1 cellular context compared by ENCODE assay signal in the genomic region with DNA sequence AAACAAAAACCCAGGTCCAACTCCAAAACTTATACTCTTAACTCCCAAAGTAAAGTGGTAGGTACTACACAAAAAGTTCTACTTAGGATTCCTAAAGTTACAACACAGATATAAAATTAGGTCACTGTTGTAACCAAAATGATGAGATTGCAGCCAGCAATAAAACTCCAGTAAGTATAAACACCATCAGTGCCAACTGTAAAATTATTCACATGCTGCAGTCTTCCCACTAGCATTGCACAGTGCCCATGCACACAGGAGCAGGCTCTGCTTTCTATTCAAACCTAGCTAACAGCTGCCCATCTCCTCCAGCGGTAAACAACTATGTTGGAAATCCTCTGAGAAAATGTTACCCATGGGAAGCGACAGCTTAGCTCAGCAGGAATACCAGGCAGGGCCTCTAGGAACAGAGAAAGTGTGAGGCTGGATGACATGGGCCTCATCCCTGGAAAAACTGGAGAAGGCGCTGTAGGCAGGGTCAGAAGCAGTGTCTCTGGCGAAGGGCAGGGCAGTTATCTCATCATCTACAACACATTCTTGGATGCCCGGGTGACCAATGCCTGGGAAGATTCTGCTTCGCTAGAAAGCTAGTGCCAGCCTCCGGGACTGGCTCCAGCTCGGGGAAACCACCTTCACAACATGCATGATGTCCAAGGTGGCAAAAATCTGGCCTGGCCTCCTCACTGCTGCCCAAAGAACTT.
TF ChIP-seq lines count a peak whose summit lies in the region.

No MANE protein-coding gene starts in this region.

TF ChIP-seq in GM23338, 12 proteins besides CTCF, POLR2A, EP300 and RAD21 (continued from another document):
- TF ChIP-seq, protein P1, sequence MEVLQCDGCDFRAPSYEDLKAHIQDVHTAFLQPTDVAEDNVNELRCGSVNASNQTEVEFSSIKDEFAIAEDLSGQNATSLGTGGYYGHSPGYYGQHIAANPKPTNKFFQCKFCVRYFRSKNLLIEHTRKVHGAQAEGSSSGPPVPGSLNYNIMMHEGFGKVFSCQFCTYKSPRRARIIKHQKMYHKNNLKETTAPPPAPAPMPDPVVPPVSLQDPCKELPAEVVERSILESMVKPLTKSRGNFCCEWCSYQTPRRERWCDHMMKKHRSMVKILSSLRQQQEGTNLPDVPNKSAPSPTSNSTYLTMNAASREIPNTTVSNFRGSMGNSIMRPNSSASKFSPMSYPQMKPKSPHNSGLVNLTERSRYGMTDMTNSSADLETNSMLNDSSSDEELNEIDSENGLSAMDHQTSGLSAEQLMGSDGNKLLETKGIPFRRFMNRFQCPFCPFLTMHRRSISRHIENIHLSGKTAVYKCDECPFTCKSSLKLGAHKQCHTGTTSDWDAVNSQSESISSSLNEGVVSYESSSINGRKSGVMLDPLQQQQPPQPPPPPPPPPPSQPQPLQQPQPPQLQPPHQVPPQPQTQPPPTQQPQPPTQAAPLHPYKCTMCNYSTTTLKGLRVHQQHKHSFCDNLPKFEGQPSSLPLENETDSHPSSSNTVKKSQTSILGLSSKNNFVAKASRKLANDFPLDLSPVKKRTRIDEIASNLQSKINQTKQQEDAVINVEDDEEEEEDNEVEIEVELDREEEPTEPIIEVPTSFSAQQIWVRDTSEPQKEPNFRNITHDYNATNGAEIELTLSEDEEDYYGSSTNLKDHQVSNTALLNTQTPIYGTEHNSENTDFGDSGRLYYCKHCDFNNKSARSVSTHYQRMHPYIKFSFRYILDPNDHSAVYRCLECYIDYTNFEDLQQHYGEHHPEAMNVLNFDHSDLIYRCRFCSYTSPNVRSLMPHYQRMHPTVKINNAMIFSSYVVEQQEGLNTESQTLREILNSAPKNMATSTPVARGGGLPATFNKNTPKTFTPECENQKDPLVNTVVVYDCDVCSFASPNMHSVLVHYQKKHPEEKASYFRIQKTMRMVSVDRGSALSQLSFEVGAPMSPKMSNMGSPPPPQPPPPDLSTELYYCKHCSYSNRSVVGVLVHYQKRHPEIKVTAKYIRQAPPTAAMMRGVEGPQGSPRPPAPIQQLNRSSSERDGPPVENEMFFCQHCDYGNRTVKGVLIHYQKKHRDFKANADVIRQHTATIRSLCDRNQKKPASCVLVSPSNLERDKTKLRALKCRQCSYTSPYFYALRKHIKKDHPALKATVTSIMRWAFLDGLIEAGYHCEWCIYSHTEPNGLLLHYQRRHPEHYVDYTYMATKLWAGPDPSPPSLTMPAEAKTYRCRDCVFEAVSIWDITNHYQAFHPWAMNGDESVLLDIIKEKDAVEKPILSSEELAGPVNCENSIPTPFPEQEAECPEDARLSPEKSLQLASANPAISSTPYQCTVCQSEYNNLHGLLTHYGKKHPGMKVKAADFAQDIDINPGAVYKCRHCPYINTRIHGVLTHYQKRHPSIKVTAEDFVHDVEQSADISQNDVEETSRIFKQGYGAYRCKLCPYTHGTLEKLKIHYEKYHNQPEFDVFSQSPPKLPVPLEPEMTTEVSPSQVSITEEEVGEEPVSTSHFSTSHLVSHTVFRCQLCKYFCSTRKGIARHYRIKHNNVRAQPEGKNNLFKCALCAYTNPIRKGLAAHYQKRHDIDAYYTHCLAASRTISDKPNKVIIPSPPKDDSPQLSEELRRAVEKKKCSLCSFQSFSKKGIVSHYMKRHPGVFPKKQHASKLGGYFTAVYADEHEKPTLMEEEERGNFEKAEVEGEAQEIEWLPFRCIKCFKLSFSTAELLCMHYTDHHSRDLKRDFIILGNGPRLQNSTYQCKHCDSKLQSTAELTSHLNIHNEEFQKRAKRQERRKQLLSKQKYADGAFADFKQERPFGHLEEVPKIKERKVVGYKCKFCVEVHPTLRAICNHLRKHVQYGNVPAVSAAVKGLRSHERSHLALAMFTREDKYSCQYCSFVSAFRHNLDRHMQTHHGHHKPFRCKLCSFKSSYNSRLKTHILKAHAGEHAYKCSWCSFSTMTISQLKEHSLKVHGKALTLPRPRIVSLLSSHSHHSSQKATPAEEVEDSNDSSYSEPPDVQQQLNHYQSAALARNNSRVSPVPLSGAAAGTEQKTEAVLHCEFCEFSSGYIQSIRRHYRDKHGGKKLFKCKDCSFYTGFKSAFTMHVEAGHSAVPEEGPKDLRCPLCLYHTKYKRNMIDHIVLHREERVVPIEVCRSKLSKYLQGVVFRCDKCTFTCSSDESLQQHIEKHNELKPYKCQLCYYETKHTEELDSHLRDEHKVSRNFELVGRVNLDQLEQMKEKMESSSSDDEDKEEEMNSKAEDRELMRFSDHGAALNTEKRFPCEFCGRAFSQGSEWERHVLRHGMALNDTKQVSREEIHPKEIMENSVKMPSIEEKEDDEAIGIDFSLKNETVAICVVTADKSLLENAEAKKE (CRISPR knock-in tag; IDR thresholded peaks at IDR 0.05): no peak
- no peak for TF ChIP-seq ZNF114 (CRISPR knock-in tag; IDR thresholded peaks at IDR 0.05)
- TF ChIP-seq POLR2AphosphoS5 (IDR thresholded peaks at IDR 0.05; ENCODE audit: low read depth): no peak
- TF ChIP-seq, protein P2, sequence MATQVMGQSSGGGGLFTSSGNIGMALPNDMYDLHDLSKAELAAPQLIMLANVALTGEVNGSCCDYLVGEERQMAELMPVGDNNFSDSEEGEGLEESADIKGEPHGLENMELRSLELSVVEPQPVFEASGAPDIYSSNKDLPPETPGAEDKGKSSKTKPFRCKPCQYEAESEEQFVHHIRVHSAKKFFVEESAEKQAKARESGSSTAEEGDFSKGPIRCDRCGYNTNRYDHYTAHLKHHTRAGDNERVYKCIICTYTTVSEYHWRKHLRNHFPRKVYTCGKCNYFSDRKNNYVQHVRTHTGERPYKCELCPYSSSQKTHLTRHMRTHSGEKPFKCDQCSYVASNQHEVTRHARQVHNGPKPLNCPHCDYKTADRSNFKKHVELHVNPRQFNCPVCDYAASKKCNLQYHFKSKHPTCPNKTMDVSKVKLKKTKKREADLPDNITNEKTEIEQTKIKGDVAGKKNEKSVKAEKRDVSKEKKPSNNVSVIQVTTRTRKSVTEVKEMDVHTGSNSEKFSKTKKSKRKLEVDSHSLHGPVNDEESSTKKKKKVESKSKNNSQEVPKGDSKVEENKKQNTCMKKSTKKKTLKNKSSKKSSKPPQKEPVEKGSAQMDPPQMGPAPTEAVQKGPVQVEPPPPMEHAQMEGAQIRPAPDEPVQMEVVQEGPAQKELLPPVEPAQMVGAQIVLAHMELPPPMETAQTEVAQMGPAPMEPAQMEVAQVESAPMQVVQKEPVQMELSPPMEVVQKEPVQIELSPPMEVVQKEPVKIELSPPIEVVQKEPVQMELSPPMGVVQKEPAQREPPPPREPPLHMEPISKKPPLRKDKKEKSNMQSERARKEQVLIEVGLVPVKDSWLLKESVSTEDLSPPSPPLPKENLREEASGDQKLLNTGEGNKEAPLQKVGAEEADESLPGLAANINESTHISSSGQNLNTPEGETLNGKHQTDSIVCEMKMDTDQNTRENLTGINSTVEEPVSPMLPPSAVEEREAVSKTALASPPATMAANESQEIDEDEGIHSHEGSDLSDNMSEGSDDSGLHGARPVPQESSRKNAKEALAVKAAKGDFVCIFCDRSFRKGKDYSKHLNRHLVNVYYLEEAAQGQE (IDR thresholded peaks at IDR 0.05; ENCODE audit: unreplicated experiment): no peak
- no peak for TF ChIP-seq ZNF331 (CRISPR knock-in tag; IDR thresholded peaks at IDR 0.05; ENCODE audit: low read depth)
